Comparison of ENCODE assay signal across 25 cellular contexts in genomic region chr9:108185613-108186012, GRCh38.
"Had no signal": no experiment of that assay in that cellular context is flagged by ENCODE, and none has a peak within 500 bp of the region (broad histone marks: within the 10 kb centered on the region; RNA-seq: fewer than 3 reads in every experiment).

No MANE protein-coding gene starts in this region.

- H3K4me3 ChIP-seq: coronary artery, dorsolateral prefrontal cortex, esophagus squamous epithelium, gastroesophageal sphincter had no signal

- H3K27ac ChIP-seq: brain microvascular endothelial cell, coronary artery, dorsolateral prefrontal cortex, gastroesophageal sphincter, WERI-Rb-1 had no signal

- DNase-seq: activated B cell treated with CpG ODN at 0.5 μM for 24 hours; activated CD4-positive, alpha-beta T cell treated with anti-CD3 and anti-CD28 coated beads for 48 hours; activated CD4-positive, alpha-beta T cell treated with anti-CD3 and anti-CD28 coated beads, Interleukin-2, amount 50 U/mL, for 1 hour; activated CD4-positive, alpha-beta T cell treated with anti-CD3 and anti-CD28 coated beads, Interleukin-2, amount 50 U/mL, for 48 hours; activated CD8-positive, alpha-beta memory T cell treated with anti-CD3 and anti-CD28 coated beads for 24 hours; activated CD8-positive, alpha-beta T cell treated with anti-CD3 and anti-CD28 coated beads for 36 hours; activated effector memory CD4-positive, alpha-beta T cell treated with Interleukin-2 at 50 U/mL for 16 hours; activated gamma-delta T cell treated with Interleukin-2 at 50 U/mL for 16 hours; activated naive CD4-positive, alpha-beta T cell treated with anti-CD3 and anti-CD28 coated beads, Interleukin-2, amount 50 U/mL, for 16 hours; activated naive CD4-positive, alpha-beta T cell treated with Interleukin-2 at 50 U/mL for 16 hours; activated T-cell treated with anti-CD3 and anti-CD28 coated beads, Interleukin-2, amount 50 U/mL, for 4 hours; amniotic stem cell; effector CD4-positive, alpha-beta T cell; effector memory CD8-positive, alpha-beta T cell; esophagus squamous epithelium; foreskin melanocyte; T-cell; T-helper 9 cell; WERI-Rb-1 had no signal

- H3K9me3 ChIP-seq: esophagus squamous epithelium, gastroesophageal sphincter had no signal

- ATAC-seq: activated CD4-positive, CD25-positive, alpha-beta regulatory T cell treated with anti-CD3 and anti-CD28 coated beads, Interleukin-2, amount 50 U/mL, for 24 hours; activated CD8-positive, alpha-beta T cell treated with anti-CD3 and anti-CD28 coated beads for 36 hours; activated T-cell treated with anti-CD3 and anti-CD28 coated beads, Interleukin-2, amount 50 U/mL, for 4 hours; activated T-helper 17 cell treated with anti-CD3 and anti-CD28 coated beads, Interleukin-2, amount 50 U/mL, for 72 hours; effector memory CD8-positive, alpha-beta T cell; T-cell had no signal

- H3K36me3 ChIP-seq: brain microvascular endothelial cell, esophagus squamous epithelium, gastroesophageal sphincter, WERI-Rb-1 had no signal

- H3K27me3 ChIP-seq: brain microvascular endothelial cell, esophagus squamous epithelium, gastroesophageal sphincter had no signal
